29 cellular contexts compared by ENCODE assay signal in genomic region chr12:90149453-90149852, GRCh38.
"Had no signal": no experiment of that assay in that cellular context is flagged by ENCODE, and none has a peak within 500 bp of the region (broad histone marks: within the 10 kb centered on the region; RNA-seq: fewer than 3 reads in every experiment).

No MANE protein-coding gene starts in this region.

- H3K27me3 Mint-ChIP-seq: stimulated activated naive CD8-positive, alpha-beta T cell treated with anti-CD3 and anti-CD28 coated beads, Interleukin-15, Interleukin-2, amounts not matched to agents 100 ng/mL and 50 ng/mL, for 24 hours; type B pancreatic cell had no signal

- H3K27me3 ChIP-seq: stomach, suprapubic skin, testis, thyroid gland, tibial artery, tibial nerve, transverse colon, upper lobe of left lung, upper lobe of right lung, uterus, vagina had no signal

- FAIRE-seq: urothelium cell line had no signal

- H3K9me3 Mint-ChIP-seq: stimulated activated effector memory CD8-positive, alpha-beta T cell treated with anti-CD3 and anti-CD28 coated beads, Interleukin-12 subunit alpha, Interleukin-12 subunit beta, amount 100 ng/mL, for 72 hours; stimulated activated memory B cell treated with anti-CD40 and anti-IgM and Interleukin-4, amounts not matched to agents 10 μg/mL and 1 μg/mL and 100 μg/mL, for 72 hours had no signal

- H3K4me1 ChIP-seq: stomach, suprapubic skin, testis, thyroid gland, tibial artery, tibial nerve, transverse colon, upper lobe of left lung, upper lobe of right lung, uterus, vagina had no signal

- ATAC-seq: stimulated activated effector memory CD8-positive, alpha-beta T cell treated with anti-CD3 and anti-CD28 coated beads, Interleukin-12 subunit alpha, Interleukin-12 subunit beta, amount 100 ng/mL, for 72 hours; stimulated activated memory B cell treated with anti-CD40 and anti-IgM and Interleukin-4, amounts not matched to agents 10 μg/mL and 1 μg/mL and 100 μg/mL, for 72 hours; stimulated activated naive B cell treated with anti-CD40 and anti-IgM and Interleukin-4, amounts not matched to agents 10 μg/mL and 1 μg/mL and 100 μg/mL, for 72 hours; stimulated activated naive CD8-positive, alpha-beta T cell treated with anti-CD3 and anti-CD28 coated beads, Interleukin-15, amount 100 ng/mL, for 72 hours; stimulated activated naive CD8-positive, alpha-beta T cell treated with anti-CD3 and anti-CD28 coated beads, Interleukin-15, Interleukin-2, amounts not matched to agents 100 U/mL and 50 U/mL, for 24 hours; upper lobe of right lung had no signal

- H3K36me3 ChIP-seq: stomach, suprapubic skin, thoracic aorta, thyroid gland, tibial artery, tibial nerve, transverse colon, upper lobe of left lung, upper lobe of right lung, uterus, vagina had no signal

- H3K4me3 ChIP-seq: stomach, suprapubic skin, testis, thoracic aorta, thyroid gland, tibial artery, tibial nerve, transverse colon, upper lobe of left lung, upper lobe of right lung, uterus, vagina had no signal

- H3K4me1 Mint-ChIP-seq: stimulated activated memory B cell treated with anti-CD40 and anti-IgM and Interleukin-4, amounts not matched to agents 10 μg/mL and 1 μg/mL and 100 μg/mL, for 72 hours had no signal

- H3K36me3 Mint-ChIP-seq: stimulated activated effector memory CD8-positive, alpha-beta T cell treated with anti-CD3 and anti-CD28 coated beads, Interleukin-12 subunit alpha, Interleukin-12 subunit beta, amount 100 ng/mL, for 72 hours; stimulated activated memory B cell treated with anti-CD40 and anti-IgM and Interleukin-4, amounts not matched to agents 10 μg/mL and 1 μg/mL and 100 μg/mL, for 72 hours; type B pancreatic cell had no signal

- H3K27ac Mint-ChIP-seq: stimulated activated effector memory CD8-positive, alpha-beta T cell treated with anti-CD3 and anti-CD28 coated beads, Interleukin-12 subunit alpha, Interleukin-12 subunit beta, amount 100 ng/mL, for 72 hours; stimulated activated memory B cell treated with anti-CD40 and anti-IgM and Interleukin-4, amounts not matched to agents 10 μg/mL and 1 μg/mL and 100 μg/mL, for 72 hours; stimulated activated naive B cell treated with anti-CD40 and anti-IgM and Interleukin-4, amounts not matched to agents 10 μg/mL and 1 μg/mL and 100 μg/mL, for 72 hours; stimulated activated naive CD8-positive, alpha-beta T cell treated with anti-CD3 and anti-CD28 coated beads, Interleukin-15, amount 100 ng/mL, for 72 hours; stimulated activated naive CD8-positive, alpha-beta T cell treated with anti-CD3 and anti-CD28 coated beads, Interleukin-15, Interleukin-2, amounts not matched to agents 100 ng/mL and 50 ng/mL, for 24 hours; type B pancreatic cell had no signal

- DNase-seq: stimulated activated CD4-positive, alpha-beta T cell treated with anti-CD3 and anti-CD28 coated beads, Interleukin-2, amount 100 ng/mL, for 48 hours; stimulated activated CD4-positive, alpha-beta T cell treated with anti-CD3 and anti-CD28 coated beads, Interleukin-4, amount 100 ng/mL, for 1 hour; stimulated activated CD4-positive, alpha-beta T cell treated with anti-CD3 and anti-CD28 coated beads, Interleukin-4, amount 100 ng/mL, for 24 hours; stimulated activated CD4-positive, alpha-beta T cell treated with anti-CD3 and anti-CD28 coated beads, Interleukin-4, amount 100 ng/mL, for 4 hours; stimulated activated CD8-positive, alpha-beta memory T cell treated with anti-CD3 and anti-CD28 coated beads, Interleukin-4, amount 100 ng/mL, for 48 hours; stimulated activated naive B cell treated with anti-CD40 and anti-IgM and Interleukin-4, amounts not matched to agents 10 μg/mL and 1 μg/mL and 100 μg/mL, for 72 hours; stimulated activated naive CD4-positive, alpha-beta T cell; stimulated activated naive CD4-positive, alpha-beta T cell treated with Interleukin-2 at 50 U/mL for 16 hours; stimulated activated naive CD8-positive, alpha-beta T cell treated with anti-CD3 and anti-CD28 coated beads, Interleukin-15, amount 100 ng/mL, for 72 hours; stimulated activated naive CD8-positive, alpha-beta T cell treated with anti-CD3 and anti-CD28 coated beads, Interleukin-15, Interleukin-2, amounts not matched to agents 100 U/mL and 50 U/mL, for 24 hours; stomach; substantia nigra; testis; thyroid gland; tibial artery; transverse colon; trophoblast cell; upper lobe of left lung; upper lobe of right lung; uterus had no signal

- H3K9me3 ChIP-seq: stomach, suprapubic skin, testis, thoracic aorta, thyroid gland, tibial artery, tibial nerve, transverse colon, upper lobe of left lung, upper lobe of right lung, uterus, vagina had no signal

- H3K4me3 Mint-ChIP-seq: stimulated activated effector memory CD8-positive, alpha-beta T cell treated with anti-CD3 and anti-CD28 coated beads, Interleukin-12 subunit alpha, Interleukin-12 subunit beta, amount 100 ng/mL, for 72 hours; stimulated activated memory B cell treated with anti-CD40 and anti-IgM and Interleukin-4, amounts not matched to agents 10 μg/mL and 1 μg/mL and 100 μg/mL, for 72 hours; stimulated activated naive B cell treated with anti-CD40 and anti-IgM and Interleukin-4, amounts not matched to agents 10 μg/mL and 1 μg/mL and 100 μg/mL, for 72 hours; stimulated activated naive CD8-positive, alpha-beta T cell treated with anti-CD3 and anti-CD28 coated beads, Interleukin-15, amount 100 ng/mL, for 72 hours; stimulated activated naive CD8-positive, alpha-beta T cell treated with anti-CD3 and anti-CD28 coated beads, Interleukin-15, Interleukin-2, amounts not matched to agents 100 ng/mL and 50 ng/mL, for 24 hours; type B pancreatic cell had no signal

- H3K27ac ChIP-seq: stomach, suprapubic skin, testis, thoracic aorta, thyroid gland, tibial artery, tibial nerve, transverse colon, upper lobe of left lung, upper lobe of right lung, uterus, vagina had no signal
